In genomic region chr22:38029901-38030300, GRCh38 we compare ENCODE assay signal across 16 cellular contexts. TPM values are rescaled to one million over a fixed set of nuclear protein-coding genes. Genes with fewer than 3 reads are reported as not detected.
DNase-seq lines count a peak whose midpoint lies in the region; ATAC-seq, FAIRE-seq and TF ChIP-seq lines count a peak whose summit lies in the region.
"Had no signal": no experiment of that assay in that cellular context is flagged by ENCODE, and none has a peak within 500 bp of the region (broad histone marks: within the 10 kb centered on the region; RNA-seq: fewer than 3 reads in every experiment).

No MANE protein-coding gene starts in this region.

- no peak overlapping the region for H3K27ac Mint-ChIP-seq in endodermal cell
- peak overlapping the region; percentile 35 for H3K27ac Mint-ChIP-seq in neural crest cell (ENCODE audit: unreplicated experiment)

- H3K4me1 Mint-ChIP-seq in endodermal cell = peaks cover 21% of the 10 kb centered on the region
- peaks cover 95% of the 10 kb centered on the region for H3K4me1 Mint-ChIP-seq in neural crest cell

- H3K36me3 Mint-ChIP-seq in endodermal cell (ENCODE audit: low read depth) = no peaks in the 10 kb centered on the region
- H3K36me3 Mint-ChIP-seq in neural crest cell (ENCODE audit: low read depth) = no peaks in the 10 kb centered on the region
- H3K36me3 Mint-ChIP-seq: CD4-positive, CD25-positive, alpha-beta regulatory T cell had no signal

- H3K27me3 ChIP-seq in left ventricle myocardium inferior (ENCODE audit: low read depth) = no peaks in the 10 kb centered on the region
- no peaks in the 10 kb centered on the region for H3K27me3 ChIP-seq in endodermal cell (ENCODE audit: control insufficient read depth, insufficient read depth, low read length, poor library complexity, severe bottlenecking)

- intact Hi-C loops in left ventricle myocardium inferior (cut with micrococcal nuclease) (no loop called here), Right ventricle myocardium superior (cut with DNase I) (no loop called here)

- no peaks in the 10 kb centered on the region for H3K36me3 ChIP-seq in left ventricle myocardium inferior
- no peaks in the 10 kb centered on the region for H3K36me3 ChIP-seq in endodermal cell (ENCODE audit: control insufficient read depth, insufficient read depth, low read length)

- H3K9ac ChIP-seq in endodermal cell (ENCODE audit: extremely low read depth, low read length, poor library complexity, severe bottlenecking) = no peak overlapping the region

- peaks cover 3% of the 10 kb centered on the region for H3K9me3 Mint-ChIP-seq in endodermal cell
- no peaks in the 10 kb centered on the region for H3K9me3 Mint-ChIP-seq in neural crest cell
- H3K9me3 Mint-ChIP-seq: CD4-positive, CD25-positive, alpha-beta regulatory T cell had no signal

- H3K27me3 Mint-ChIP-seq in endodermal cell (ENCODE audit: insufficient read depth) (peaks cover 4% of the 10 kb centered on the region), neural crest cell (ENCODE audit: low read depth) (no peaks in the 10 kb centered on the region)
- H3K27me3 Mint-ChIP-seq: CD4-positive, CD25-positive, alpha-beta regulatory T cell had no signal

- ATAC-seq in Right ventricle myocardium superior (ENCODE audit: poor library complexity) = no peak
- ATAC-seq: GM12878 had no signal

- 94 to 96% methylated on average over 4 to 5 of the region's 5 CpGs for WGBS in endodermal cell (ENCODE audit: insufficient coverage in 1 of 2, insufficient read length in 1 of 2), 2 experiments

- TF ChIP-seq CTCF in left ventricle myocardium inferior (IDR thresholded peaks at IDR 0.05; ENCODE audit: borderline replicate concordance) (no peak), endodermal cell (conservative IDR thresholded peaks at IDR 0.05) (no peak), neural crest cell (conservative IDR thresholded peaks at IDR 0.05) (no peak)

- H3K9me3 ChIP-seq in left ventricle myocardium inferior (replicated peaks) (no peaks in the 10 kb centered on the region), endodermal cell (ENCODE audit: control insufficient read depth, low read length) (no peaks in the 10 kb centered on the region)

- no peak overlapping the region for H3K4me3 ChIP-seq in left ventricle myocardium inferior
- no peak overlapping the region for H3K4me3 ChIP-seq in endodermal cell (ENCODE audit: low read length)
- H3K4me3 ChIP-seq: GM12878 had no signal

- DNase-seq in left ventricle myocardium inferior = no peak
- no peak for DNase-seq in Right ventricle myocardium superior
- DNase-seq in endodermal cell = peak; percentile 26
- no peak for DNase-seq in neural crest cell (ENCODE audit: low read depth, low spot score)
- no peak for DNase-seq in urothelium cell line (ENCODE audit: low spot score)
- DNase-seq in activated naive CD4-positive, alpha-beta T cell (lab: John Stamatoyannopoulos, UW) = no peak
- no peak for DNase-seq in AG08396 (ENCODE audit: low spot score)
- DNase-seq in SKM-1 (lab: John Stamatoyannopoulos, UW; ENCODE audit: unreplicated experiment) = no peak
- DNase-seq: CD4-positive, CD25-positive, alpha-beta regulatory T cell; HCEC 1CT; NCI-H1436 treated with DMSO at 0.1 percent for 48 hours; NCI-H2081; NCI-H524 treated with DMSO at 0.1 percent for 48 hours had no signal

- peak; percentile 23 for FAIRE-seq in urothelium cell line (lab: Jason Lieb, UNC)
- FAIRE-seq: GM12878 had no signal

- H3K27ac ChIP-seq in left ventricle myocardium inferior (replicated peaks) (peak overlapping the region; percentile 48), endodermal cell (ENCODE audit: low read depth, low read length) (no peak overlapping the region)

- H3K4me3 Mint-ChIP-seq in endodermal cell (no peak overlapping the region), neural crest cell (peak overlapping the region; percentile 5)
- H3K4me3 Mint-ChIP-seq: CD4-positive, CD25-positive, alpha-beta regulatory T cell had no signal

- H3K4me1 ChIP-seq in left ventricle myocardium inferior (peaks cover 23% of the 10 kb centered on the region), endodermal cell (ENCODE audit: control insufficient read depth, insufficient read depth, low read length) (no peaks in the 10 kb centered on the region)

RNA-seq across cellular contexts. Expression of gene PICK1, which starts 27.3 kb away (rescaled TPM):
- total RNA-seq in left ventricle myocardium inferior (21.1 TPM), Right ventricle myocardium superior (20.4 TPM), endodermal cell (10 to 100 TPM; 42.7 to 54.1 TPM), neural crest cell (20.1 and 24.0 TPM in 2 replicates)
- polyA plus RNA-seq in endodermal cell (2013, experiment 1 of 2) = 22.8 TPM
- polyA plus RNA-seq in endodermal cell (2013, experiment 2 of 2) = 20.1 TPM

RNA-seq across cellular contexts. Expression of gene SOX10, which starts 45.5 kb away (rescaled TPM):
- total RNA-seq in left ventricle myocardium inferior (1.2 TPM), Right ventricle myocardium superior (1.2 TPM), endodermal cell (10 to 100 TPM; 11.2 to 13.4 TPM), neural crest cell (279 and 293 TPM in 2 replicates)
- polyA plus RNA-seq in endodermal cell (2013, experiment 1 of 2) = 45.9 TPM
- 42.6 TPM for polyA plus RNA-seq in endodermal cell (2013, experiment 2 of 2)
- total RNA-seq: A172; CD4-positive, CD25-positive, alpha-beta regulatory T cell; GM12878; HT1080 had no signal
- polyA plus RNA-seq: CD4-positive, CD25-positive, alpha-beta regulatory T cell had no signal

RNA-seq across cellular contexts. Expression of gene SLC16A8, which starts 54.1 kb away (rescaled TPM):
- total RNA-seq in left ventricle myocardium inferior = not detected
- not detected for total RNA-seq in Right ventricle myocardium superior
- 1 to 10 TPM in 1 of 2 donors, under 1 TPM in 1; 0.57 to 1.1 TPM for total RNA-seq in endodermal cell
- 0.61 TPM for polyA plus RNA-seq in endodermal cell (2013, experiment 1 of 2)
- 0.17 TPM for polyA plus RNA-seq in endodermal cell (2013, experiment 2 of 2)
- 0.26 TPM in 1 of 2 replicates, not detected in the other for total RNA-seq in neural crest cell
- total RNA-seq: A172; CD4-positive, CD25-positive, alpha-beta regulatory T cell; GM12878; HT1080 had no signal
- polyA plus RNA-seq: CD4-positive, CD25-positive, alpha-beta regulatory T cell; GM12878 had no signal

Comparison
In these comparisons a context has a peak if more than half of its experiments do, and no peak if none do; other contexts are left out.
1. RNA of gene SOX10, which starts 45.5 kb away (total RNA-seq): 279 to 293 TPM in neural crest cell; 11.2 to 13.4 TPM in endodermal cell, 1.2 TPM in Right ventricle myocardium superior (single experiment) and 1.2 TPM in left ventricle myocardium inferior (single experiment); every median in the first group is over 10 times any median in the second.